ENCODE assay signal across 22 cellular contexts in the genomic region with DNA sequence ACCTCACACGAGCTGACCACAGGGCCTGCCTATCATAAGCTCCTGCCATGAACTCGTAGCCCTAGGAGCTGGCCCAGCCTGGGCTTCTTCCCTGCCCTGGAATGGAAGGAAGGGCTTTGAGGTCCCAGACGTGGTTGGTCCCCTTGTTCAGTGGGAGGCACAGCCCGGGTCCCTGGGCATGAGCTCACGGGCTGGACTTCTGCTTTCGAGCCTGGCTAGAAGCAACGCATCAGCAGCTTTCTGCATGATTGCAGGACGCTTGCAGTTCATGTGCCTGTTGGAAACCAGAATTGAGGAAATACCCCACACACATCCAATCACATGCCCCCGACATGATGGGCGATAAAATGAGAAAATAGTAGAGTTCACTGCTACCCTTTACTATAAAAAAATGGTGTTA.
DNase-seq lines count a peak whose midpoint lies in the region; ATAC-seq, FAIRE-seq and TF ChIP-seq lines count a peak whose summit lies in the region.
"Had no signal": no experiment of that assay in that cellular context is flagged by ENCODE, and none has a peak within 500 bp of the region (broad histone marks: within the 10 kb centered on the region; RNA-seq: fewer than 3 reads in every experiment).

No MANE protein-coding gene starts in this region.

- H3K4ac ChIP-seq in H1 (replicated peaks; ENCODE audit: insufficient read length, low read depth, low read length) = no peak overlapping the region

- H3K36me3 ChIP-seq in H1 (ENCODE audit: control insufficient read depth in 2 of 4, insufficient read depth in 4 of 4, low read length in 3 of 4) (no peaks in the 10 kb centered on the region), spleen (no peaks in the 10 kb centered on the region), GM23248 (ENCODE audit: low read depth) (no peaks in the 10 kb centered on the region)
- H3K36me3 ChIP-seq: cardiac muscle cell, suprapubic skin had no signal

- no peak overlapping the region for H3K56ac ChIP-seq in H1 (replicated peaks; ENCODE audit: insufficient read length, low read depth, low read length)

- no peak for TF ChIP-seq POLR2A in H1 (IDR thresholded peaks at IDR 0.05; ENCODE audit: control extremely low read depth in 1 of 2, low read depth in 2 of 2, low read length in 2 of 2)
- TF ChIP-seq POLR2A in lower leg skin (IDR thresholded peaks at IDR 0.05) = no peak
- TF ChIP-seq POLR2A in spleen (IDR thresholded peaks at IDR 0.05) = no peak

- H3K9me3 ChIP-seq in H1 (ENCODE audit: insufficient read depth in 2 of 2, low read depth in 1 of 2, low read length in 1 of 2) (no peaks in the 10 kb centered on the region), spleen (no peaks in the 10 kb centered on the region), GM23248 (ENCODE audit: low read depth) (no peaks in the 10 kb centered on the region)
- H3K9me3 ChIP-seq: suprapubic skin had no signal

- H3K79me1 ChIP-seq in H1 (ENCODE audit: low read depth, low read length) = no peaks in the 10 kb centered on the region

- TF ChIP-seq EP300 in H1 (IDR thresholded peaks at IDR 0.05; ENCODE audit: borderline replicate concordance in 1 of 2, low read depth in 2 of 2, low read length in 2 of 2) = no peak

- H3K9ac ChIP-seq in H1 (replicated peaks in 1 of 4; ENCODE audit: extremely low read depth in 1 of 4, low read depth in 3 of 4, low read length in 3 of 4) (no peak overlapping the region), GM23248 (no peak overlapping the region)

- H2BK12ac ChIP-seq in H1 (ENCODE audit: low read depth, low read length) = no peak overlapping the region

- H4K20me1 ChIP-seq in H1 (replicated peaks in 1 of 2; ENCODE audit: control insufficient read depth in 1 of 2, insufficient read depth in 2 of 2, low read length in 2 of 2) = no peaks in the 10 kb centered on the region
- no peaks in the 10 kb centered on the region for H4K20me1 ChIP-seq in GM23248 (ENCODE audit: insufficient read depth)

- H4K91ac ChIP-seq in H1 (replicated peaks; ENCODE audit: insufficient read length, low read length) = no peak overlapping the region

- H3F3A ChIP-seq in GM23248 (ENCODE audit: insufficient read depth) = no peaks in the 10 kb centered on the region

- WGBS in H1 (ENCODE audit: extremely low coverage in 1 of 2, insufficient coverage in 1 of 2, insufficient read length in 1 of 2, insufficient replicate concordance in 2 of 2, low coverage in 1 of 2, low lambda C conversion rate in 2 of 2, missing lambda C conversion rate in 1 of 2), 2 experiments = 91% methylated on average over 10 of the region's 10 CpGs; no CpG with 5 or more reads in 1 of the 2 experiments
- 87 to 91% methylated on average over 9 to 10 of the region's 10 CpGs for WGBS in lower leg skin, 2 donors
- 56 to 77% (median 72%) methylated on average over 8 to 10 of the region's 10 CpGs for WGBS in spleen, 5 donors
- 50 to 52% methylated on average over 9 to 10 of the region's 10 CpGs for WGBS in GM23248 (ENCODE audit: low coverage in 1 of 2, low lambda C conversion rate in 2 of 2, missing lambda C conversion rate in 2 of 2), 2 experiments

- H3K27ac ChIP-seq in H1 (ENCODE audit: low read depth, low read length) (no peak overlapping the region), spleen (peak overlapping the region in 2 of 8 donors; percentile 14 to 36), GM23248 (no peak overlapping the region)
- H3K27ac ChIP-seq: cardiac muscle cell, suprapubic skin had no signal

- POLR2A ChIA-PET in H1 (lab: Charles Lee; ENCODE audit: partially characterized antibody) = no interaction called here

- H2AFZ ChIP-seq in H1 (ENCODE audit: low read length) = no peak overlapping the region
- no peak overlapping the region for H2AFZ ChIP-seq in GM23248
- H2AFZ ChIP-seq: GM23338 had no signal

- no peak overlapping the region for H2AK5ac ChIP-seq in H1 (ENCODE audit: low read depth, low read length)

- H3K18ac ChIP-seq in H1 (ENCODE audit: extremely low read depth, low read length) = no peak overlapping the region

- no peaks in the 10 kb centered on the region for H3K9me2 ChIP-seq in GM23248 (ENCODE audit: insufficient read depth)

- H3K27me3 ChIP-seq in H1 (replicated peaks in 1 of 4; ENCODE audit: control insufficient read depth in 3 of 4, extremely low read depth in 1 of 4, insufficient read depth in 3 of 4, low read length in 3 of 4) (no peaks in the 10 kb centered on the region; a peak in 1 of 7 replicates), spleen (replicated peaks in 1 of 7) (no peaks in the 10 kb centered on the region), GM23248 (replicated peaks; ENCODE audit: insufficient read depth) (no peaks in the 10 kb centered on the region)
- H3K27me3 ChIP-seq: cardiac muscle cell, suprapubic skin had no signal

- ATAC-seq in HG02571 (IDR thresholded peaks at IDR 0.05; ENCODE audit: unreplicated experiment) (no peak), GM18868 (IDR thresholded peaks at IDR 0.05; ENCODE audit: unreplicated experiment) (no peak)
- ATAC-seq: activated T-cell treated with anti-CD3 and anti-CD28 coated beads, Interleukin-2, amount 50 U/mL, for 4 hours; effector memory CD8-positive, alpha-beta T cell; GM23338 had no signal

- no peak for FAIRE-seq in H1 (lab: Jason Lieb, UNC)
- FAIRE-seq: GM12891 had no signal

- H3K4me3 ChIP-seq in H1 (ENCODE audit: extremely low read depth in 1 of 4, insufficient read depth in 2 of 4, low read depth in 3 of 4, low read length in 4 of 4) = no peak overlapping the region
- no peak overlapping the region for H3K4me3 ChIP-seq in lower leg skin (ENCODE audit: low read depth, poor library complexity, severe bottlenecking)
- no peak overlapping the region for H3K4me3 ChIP-seq in spleen
- H3K4me3 ChIP-seq in GM23248 = no peak overlapping the region
- H3K4me3 ChIP-seq: cardiac muscle cell, GM23338, suprapubic skin had no signal

- no peak overlapping the region for H2BK120ac ChIP-seq in H1 (replicated peaks; ENCODE audit: low read depth, low read length)

- H3K14ac ChIP-seq in H1 (ENCODE audit: insufficient read length) = no peak overlapping the region

- H3K4me1 ChIP-seq in H1 (replicated peaks in 1 of 4; ENCODE audit: control insufficient read depth in 3 of 4, insufficient read depth in 4 of 4, low read length in 3 of 4) (peaks cover 0 to 9% (median 1%) of the 10 kb centered on the region in 4 experiments; a peak in 3 of 7 replicates), spleen (peaks cover 0 to 13% (median 0%) of the 10 kb centered on the region in 6 donors), GM23248 (ENCODE audit: insufficient read depth) (no peaks in the 10 kb centered on the region)
- H3K4me1 ChIP-seq: suprapubic skin had no signal

- no peak for TF ChIP-seq RAD21 in H1 (IDR thresholded peaks at IDR 0.05 in 1 of 2, conservative IDR thresholded peaks at IDR 0.05 in 1 of 2; ENCODE audit: low read depth in 2 of 2, low read length in 2 of 2)

- intact Hi-C loops in lower leg skin (cut with DNase I; ENCODE audit: low total_unique reads) (no loop called here), spleen (cut with DNase I; ENCODE audit: low total_unique reads) (no loop called here)

- H3K79me2 ChIP-seq in H1 (ENCODE audit: control insufficient read depth in 1 of 2, insufficient read depth in 2 of 2, low read length in 2 of 2) (no peaks in the 10 kb centered on the region), GM23248 (ENCODE audit: insufficient read depth) (no peaks in the 10 kb centered on the region)

- H4K5ac ChIP-seq in H1 (ENCODE audit: insufficient read length, low read depth, low read length) = no peak overlapping the region

- H3K4me2 ChIP-seq in H1 (ENCODE audit: insufficient read depth in 1 of 2, low read depth in 2 of 2, low read length in 2 of 2) (no peak overlapping the region), GM23248 (ENCODE audit: unreplicated experiment) (no peak overlapping the region)
- H3K4me2 ChIP-seq: GM23338 had no signal

- in situ Hi-C loops in GM23248 (cut with MboI) = no loop called here

- TF ChIP-seq CTCF in H1 (IDR thresholded peaks at IDR 0.05; ENCODE audit: control extremely low read depth in 1 of 3, insufficient read depth in 1 of 3, low read depth in 1 of 3, low read length in 3 of 3) (no peak), lower leg skin (IDR thresholded peaks at IDR 0.05) (no peak), spleen (IDR thresholded peaks at IDR 0.05 in 8 of 11, conservative IDR thresholded peaks at IDR 0.05 in 3 of 11) (no peak)

- no peak overlapping the region; the same call in 1 of the 2 replicates for H4K8ac ChIP-seq in H1 (ENCODE audit: extremely low read depth, insufficient read depth, low read length)

- no peaks in the 10 kb centered on the region for H3K23me2 ChIP-seq in H1 (ENCODE audit: low read depth, low read length)

- CTCF ChIA-PET in H1 (lab: Charles Lee; ENCODE audit: partially characterized antibody) = interaction anchor here (1.9 kb wide), 1 partner anchor 20 kb away, joined by 5 read pairs; no protein-coding TSS in a partner anchor

- DNase-seq in NOMO-1 (lab: John Stamatoyannopoulos, UW; ENCODE audit: unreplicated experiment in 2 of 2) = peak; percentile 51 to 72
- DNase-seq in H1 (ENCODE audit: low read depth in 1 of 2, low spot score in 2 of 2) = no peak
- DNase-seq in lower leg skin (ENCODE audit: low spot score in 2 of 2) = peak; percentile 59 to 86
- DNase-seq in spleen = peak; percentile 80
- no peak for DNase-seq in GM23248
- no peak for DNase-seq in LoVo (ENCODE audit: low spot score)
- DNase-seq: activated CD4-positive, alpha-beta T cell treated with anti-CD3 and anti-CD28 coated beads, Interleukin-2, amount 50 U/mL, for 4 hours; activated naive CD8-positive, alpha-beta T cell treated with anti-CD3 and anti-CD28 coated beads, Interleukin-2, amount 10 ng/mL, durations not matched to agents 7 days and 5 days; activated T-cell treated with anti-CD3 and anti-CD28 coated beads, Interleukin-2, amount 50 U/mL, for 4 hours; effector memory CD8-positive, alpha-beta T cell; GDM1; mesendoderm; NCI-H1694; NCI-H524; stimulated activated CD4-positive, alpha-beta T cell treated with anti-CD3 and anti-CD28 coated beads, Interleukin-4, amount 100 ng/mL, for 24 hours; stimulated activated CD8-positive, alpha-beta memory T cell treated with anti-CD3 and anti-CD28 coated beads, Interleukin-4, amount 100 ng/mL, for 48 hours had no signal

- H2BK15ac ChIP-seq in H1 (ENCODE audit: low read length) = no peak overlapping the region

- no peak overlapping the region for H2BK5ac ChIP-seq in H1 (ENCODE audit: low read depth, low read length)

- no peak overlapping the region for H3K23ac ChIP-seq in H1 (ENCODE audit: insufficient read length)

- H2BK20ac ChIP-seq in H1 (ENCODE audit: low read length) = 0 out of 2 replicates have a peak overlapping the region, but pooled peaks have one; percentile 50

TF ChIP-seq in H1, 55 proteins besides CTCF, POLR2A, EP300 and RAD21 (continues in another document):
- TF ChIP-seq KDM1A (IDR thresholded peaks at IDR 0.05; ENCODE audit: borderline replicate concordance, low read length) = no peak
- TF ChIP-seq EGR1 (IDR thresholded peaks at IDR 0.05; ENCODE audit: borderline replicate concordance, low read depth, low read length) = no peak
- no peak for TF ChIP-seq SP1 (IDR thresholded peaks at IDR 0.05; ENCODE audit: low read depth, low read length)
- no peak for TF ChIP-seq CREB1 (IDR thresholded peaks at IDR 0.05)
- TF ChIP-seq YY1 (IDR thresholded peaks at IDR 0.05; ENCODE audit: low read depth, low read length) = no peak
- no peak for TF ChIP-seq TBP (IDR thresholded peaks at IDR 0.05; ENCODE audit: low read depth, low read length)
- no peak for TF ChIP-seq CTBP2 (IDR thresholded peaks at IDR 0.05; ENCODE audit: borderline replicate concordance, insufficient read depth, insufficient read length, low read length)

Comparison
In these comparisons a context has a peak if more than half of its experiments do, and no peak if none do; other contexts are left out.
1. DNase-seq: peak in NOMO-1 (2 of 2), lower leg skin (2 of 2) and spleen (single experiment); none in H1 (0 of 2), GM23248 (single experiment) and LoVo (single experiment).